ENCODE assay signal across 15 cellular contexts in genomic region chr2:197834771-197835170, GRCh38. TPM values are rescaled to one million over a fixed set of nuclear protein-coding genes. Genes with fewer than 3 reads are reported as not detected.
"Had no signal": no experiment of that assay in that cellular context is flagged by ENCODE, and none has a peak within 500 bp of the region (broad histone marks: within the 10 kb centered on the region; RNA-seq: fewer than 3 reads in every experiment).

No MANE protein-coding gene starts in this region.

RNA-seq across cellular contexts. Expression of gene PLCL1, which starts 30.4 kb away (rescaled TPM):
- total RNA-seq: bronchial epithelial cell had no signal

RNA-seq across cellular contexts. Expression of gene BOLL, which starts 49.7 kb away (rescaled TPM):
- total RNA-seq: activated CD4-positive, alpha-beta memory T cell treated with anti-CD3 and anti-CD28 coated beads, Interleukin-2, amount 10 ng/mL, durations not matched to agents 7 days and 5 days; activated CD4-positive, alpha-beta T cell treated with anti-CD3 and anti-CD28 coated beads for 36 hours; activated CD4-positive, alpha-beta T cell treated with anti-CD3 and anti-CD28 coated beads, Interleukin-2, amount 10 ng/mL, durations not matched to agents 7 days and 5 days; activated CD8-positive, alpha-beta memory T cell treated with anti-CD3 and anti-CD28 coated beads, Interleukin-2, amount 10 ng/mL, durations not matched to agents 7 days and 5 days; activated CD8-positive, alpha-beta T cell treated with anti-CD3 and anti-CD28 coated beads, Interleukin-2, amount 10 ng/mL, durations not matched to agents 7 days and 5 days; activated naive CD8-positive, alpha-beta T cell treated with anti-CD3 and anti-CD28 coated beads, Interleukin-2, amount 10 ng/mL, durations not matched to agents 7 days and 5 days; activated T-helper 2 cell treated with anti-CD3 and anti-CD28 coated beads, Interferon-gamma antibody, Interleukin-2, Interleukin-4, amounts not matched to agents 10 μg/mL and 5 μg/mL and 100 μg/mL, durations not matched to agents 14 hours and 24 hours and 36 hours; ascending aorta; bronchial epithelial cell; cardiac muscle cell; chondrocyte; T-helper 1 cell treated with Interleukin-12 subunit alpha and Interleukin-12 subunit beta and Interleukin-4 antibody, amounts not matched to agents 30 ng/mL and 1 ng/mL, for 36 hours; T-helper 17 cell; T-helper 2 cell treated with Interferon-gamma antibody and Interleukin-4, amounts not matched to agents 100 ng/mL and 5 ng/mL, for 36 hours had no signal
- polyA plus RNA-seq: adipose tissue had no signal
